In the genomic region with DNA sequence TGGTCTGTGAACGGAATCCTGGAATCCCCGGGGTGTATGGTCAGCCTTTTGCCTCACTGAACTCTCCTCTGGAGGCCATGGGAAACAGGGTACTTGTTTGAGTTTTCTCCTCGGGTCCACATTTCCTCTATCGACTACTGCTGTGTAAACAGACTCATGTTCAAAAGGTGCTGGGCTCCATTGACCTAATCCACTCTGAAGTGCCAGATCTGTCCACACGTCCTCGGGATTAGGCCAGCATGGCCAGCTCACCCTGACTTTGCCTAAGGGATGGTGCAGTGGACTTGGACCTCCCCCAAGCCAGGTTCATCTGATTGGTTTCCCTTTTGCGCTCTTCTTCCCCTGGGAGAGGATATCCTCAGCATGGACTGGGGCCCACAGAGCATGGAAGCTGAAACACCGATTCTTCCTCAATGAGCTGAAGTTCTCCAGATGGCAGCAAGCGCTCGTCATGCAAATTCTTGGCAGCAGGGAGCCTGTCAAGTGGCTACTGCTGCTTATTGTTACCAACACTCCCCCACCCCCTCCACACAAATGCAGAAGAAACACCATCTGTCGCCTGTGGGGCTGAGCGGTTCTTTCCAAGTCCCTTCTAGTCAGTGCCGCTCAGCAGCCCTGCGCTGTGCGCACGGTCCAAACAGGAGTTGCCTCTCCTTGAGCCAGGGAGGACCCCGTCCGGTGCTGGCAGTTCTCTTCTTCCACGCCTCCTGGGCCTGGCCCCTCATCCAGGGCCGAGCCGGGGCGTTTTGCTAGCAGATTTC, we compare ENCODE assay signal across 9 cellular contexts.
A peak's percentile ranks its signal among the peaks of the same experiment; 100 is the strongest.
DNase-seq lines count a peak whose midpoint lies in the region; ATAC-seq and TF ChIP-seq lines count a peak whose summit lies in the region.
"Had no signal": no experiment of that assay in that cellular context is flagged by ENCODE, and none has a peak within 500 bp of the region (broad histone marks: within the 10 kb centered on the region; RNA-seq: fewer than 3 reads in every experiment).

No MANE protein-coding gene starts in this region.

- H3K4me1 ChIP-seq in OCI-LY1 (ENCODE audit: insufficient read depth, low read length, severe bottlenecking): peaks cover 12% of the 10 kb centered on the region
- peaks cover 2 to 20% (median 17%) of the 10 kb centered on the region in 4 donors for H3K4me1 ChIP-seq in esophagus muscularis mucosa
- no peaks in the 10 kb centered on the region for H3K4me1 ChIP-seq in mucosa of descending colon (ENCODE audit: low read depth)
- no peaks in the 10 kb centered on the region for H3K4me1 ChIP-seq in vagina

- H3K4me3 ChIP-seq in OCI-LY1 (ENCODE audit: low read depth, low read length, poor library complexity, severe bottlenecking): peak overlapping the region; percentile 36
- peak overlapping the region; percentile 44 to 51 (median 48) for H3K4me3 ChIP-seq in esophagus muscularis mucosa
- H3K4me3 ChIP-seq in mucosa of descending colon: no peak overlapping the region
- peak overlapping the region; percentile 31 to 32 for H3K4me3 ChIP-seq in vagina

- H3K9me3 ChIP-seq in OCI-LY1 (ENCODE audit: low read length): no peaks in the 10 kb centered on the region
- H3K9me3 ChIP-seq in esophagus muscularis mucosa: no peaks in the 10 kb centered on the region
- no peaks in the 10 kb centered on the region for H3K9me3 ChIP-seq in mucosa of descending colon
- H3K9me3 ChIP-seq in vagina: no peaks in the 10 kb centered on the region

- peak overlapping the region; percentile 41; the same call in 1 of the 2 replicates for H3K4me2 ChIP-seq in OCI-LY1 (ENCODE audit: low read length)

- H3K79me2 ChIP-seq in OCI-LY1 (ENCODE audit: insufficient read depth, low read length): no peaks in the 10 kb centered on the region

- H3F3A ChIP-seq in OCI-LY1 (ENCODE audit: insufficient read depth, low read length): no peaks in the 10 kb centered on the region

- peak; percentile 94 for DNase-seq in esophagus muscularis mucosa (ENCODE audit: extremely low spot score)
- DNase-seq in mucosa of descending colon: peak; percentile 49 to 68 (median 61)
- peak in 1 of 2 donors; percentile 92 for DNase-seq in vagina (ENCODE audit: extremely low spot score in 2 of 2)
- DNase-seq in COLO829 (ENCODE audit: low spot score): no peak

- H3K27me3 ChIP-seq in OCI-LY1 (ENCODE audit: insufficient read depth, low read length) (no peaks in the 10 kb centered on the region), esophagus muscularis mucosa (no peaks in the 10 kb centered on the region), vagina (no peaks in the 10 kb centered on the region)

- ATAC-seq in GM18868 (IDR thresholded peaks at IDR 0.05; ENCODE audit: unreplicated experiment): peak; percentile 84
- ATAC-seq in HG03460 (IDR thresholded peaks at IDR 0.05; ENCODE audit: unreplicated experiment): peak; percentile 71
- ATAC-seq in mucosa of descending colon: peak; percentile 81
- no peak for ATAC-seq in GM19035 (IDR thresholded peaks at IDR 0.05; ENCODE audit: unreplicated experiment)
- ATAC-seq: T-cell had no signal

- TF ChIP-seq CTCF in OCI-LY1 (IDR thresholded peaks at IDR 0.05; ENCODE audit: low read length) (no peak), esophagus muscularis mucosa (IDR thresholded peaks at IDR 0.05) (peak in 2 of 3 experiments; percentile 17 to 28), mucosa of descending colon (IDR thresholded peaks at IDR 0.05) (no peak), vagina (IDR thresholded peaks at IDR 0.05) (peak in 1 of 3 experiments; percentile 38)

- TF ChIP-seq EP300 in esophagus muscularis mucosa (IDR thresholded peaks at IDR 0.05): peak; percentile 42

- H2AFZ ChIP-seq in OCI-LY1 (ENCODE audit: low read length): no peak overlapping the region

- 19% methylated on average over 22 of the region's 22 CpGs for WGBS in esophagus muscularis mucosa

- TF ChIP-seq POLR2A in esophagus muscularis mucosa (IDR thresholded peaks at IDR 0.05; ENCODE audit: low read depth): no peak
- TF ChIP-seq POLR2A in vagina (IDR thresholded peaks at IDR 0.05): no peak

- no peak overlapping the region for H3K9ac ChIP-seq in OCI-LY1 (ENCODE audit: low read length)

- intact Hi-C loops in esophagus muscularis mucosa (cut with DNase I) (loop anchor here (10.0 kb wide), 2 partner anchors 140 to 290 kb away; a partner anchor contains a TSS), mucosa of descending colon (cut with DNase I, micrococcal nuclease) (loop anchor here in 1 of 2 donors (10.0 kb wide), 1 partner anchor 290 kb away; a partner anchor contains a TSS), vagina (cut with DNase I) (no loop called here)

- no peaks in the 10 kb centered on the region for H3K9me2 ChIP-seq in OCI-LY1 (ENCODE audit: low read depth, low read length)

- H3K27ac ChIP-seq in OCI-LY1 (ENCODE audit: low read depth, low read length, poor library complexity, severe bottlenecking) (no peak overlapping the region), esophagus muscularis mucosa (replicated peaks in 1 of 4) (peak overlapping the region; percentile 68 to 82 (median 72)), vagina (peak overlapping the region; percentile 58)

- no peaks in the 10 kb centered on the region for H4K20me1 ChIP-seq in OCI-LY1 (ENCODE audit: insufficient read depth, low read length)

- H3K36me3 ChIP-seq in OCI-LY1 (ENCODE audit: insufficient read depth, low read length) (no peaks in the 10 kb centered on the region), esophagus muscularis mucosa (no peaks in the 10 kb centered on the region), mucosa of descending colon (ENCODE audit: low read depth) (no peaks in the 10 kb centered on the region), vagina (no peaks in the 10 kb centered on the region)

Comparison
In these comparisons a context has a peak if more than half of its experiments do, and no peak if none do; other contexts are left out.
1. CTCF ChIP-seq: peak in esophagus muscularis mucosa (2 of 3); none in OCI-LY1 (single experiment) and mucosa of descending colon (single experiment).